In genomic region chr12:113222730-113223531, GRCh38 we compare ENCODE assay signal across 1 cellular context.
TF ChIP-seq lines count a peak whose summit lies in the region.

No MANE protein-coding gene starts in this region.

TF ChIP-seq in GM12878, 131 proteins besides CTCF, POLR2A, EP300 and RAD21 (continued from another document):
- no peak for TF ChIP-seq BCLAF1 (IDR thresholded peaks at IDR 0.05)
- peak; percentile 69 for TF ChIP-seq IKZF1 (conservative IDR thresholded peaks at IDR 0.05)
- no peak for TF ChIP-seq SUPT20H (IDR thresholded peaks at IDR 0.05; ENCODE audit: borderline replicate concordance, control insufficient read depth, low read depth, low read length)
- peak; percentile 73 for TF ChIP-seq ZNF384 (IDR thresholded peaks at IDR 0.05; ENCODE audit: borderline replicate concordance, low read depth, low read length)
- no peak for TF ChIP-seq SREBF1 (IDR thresholded peaks at IDR 0.05; ENCODE audit: low read length)
- TF ChIP-seq MAX (IDR thresholded peaks at IDR 0.05; ENCODE audit: low read depth, low read length), result no peak
- TF ChIP-seq NR2C1 (IDR thresholded peaks at IDR 0.05), result peak; percentile 64
- no peak for TF ChIP-seq MEF2B (IDR thresholded peaks at IDR 0.05; ENCODE audit: partially characterized antibody, poor library complexity, severe bottlenecking)
- TF ChIP-seq MTA2 (IDR thresholded peaks at IDR 0.05; ENCODE audit: low read depth), result peak; percentile 45; the same call in 1 of the 2 replicates
- no peak for TF ChIP-seq MXI1 (IDR thresholded peaks at IDR 0.05; ENCODE audit: low read depth, low read length)
- TF ChIP-seq CUX1 (IDR thresholded peaks at IDR 0.05; ENCODE audit: insufficient replicate concordance, low read depth, low read length), result no peak
- peak in 1 of 2 experiments; percentile 15; a peak in 1 of 4 replicates for TF ChIP-seq BHLHE40 (IDR thresholded peaks at IDR 0.05; ENCODE audit: borderline replicate concordance in 1 of 2, low read depth in 2 of 2, low read length in 1 of 2)
- TF ChIP-seq ATF2 (IDR thresholded peaks at IDR 0.05; ENCODE audit: low read length), result no peak
- peak; percentile 38; the same call in 1 of the 2 replicates for TF ChIP-seq NKRF (conservative IDR thresholded peaks at IDR 0.05)
- TF ChIP-seq TAF1 (IDR thresholded peaks at IDR 0.05; ENCODE audit: borderline replicate concordance, low read depth, low read length), result 0 out of 2 replicates have a peak, but pooled peaks have one; percentile 26
- TF ChIP-seq HDGF (IDR thresholded peaks at IDR 0.05), result 0 out of 2 replicates have a peak, but pooled peaks have one; percentile 52
